ENCODE assay signal across 23 cellular contexts in the genomic region with DNA sequence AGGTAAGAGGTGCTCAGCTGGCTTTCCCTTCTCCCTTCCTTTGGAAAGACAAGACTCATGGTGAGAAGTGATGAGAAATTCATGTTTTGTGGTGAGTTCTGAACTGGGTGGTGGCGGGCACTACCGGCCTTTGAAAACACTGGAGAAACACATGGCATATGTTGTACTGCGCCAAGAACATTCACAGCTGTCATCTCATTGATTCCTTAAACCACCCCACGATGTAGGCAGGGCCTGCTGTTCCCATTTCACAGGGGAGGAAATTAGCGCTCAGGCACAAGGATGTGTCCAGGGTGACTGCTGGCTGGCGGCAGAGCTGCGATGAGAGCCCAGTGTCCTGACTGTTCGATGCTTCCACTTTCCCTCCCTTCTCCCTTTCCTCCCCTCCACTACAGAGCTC. TPM values are rescaled to one million over a fixed set of nuclear protein-coding genes. Genes with fewer than 3 reads are reported as not detected.
"Had no signal": no experiment of that assay in that cellular context is flagged by ENCODE, and none has a peak within 500 bp of the region (broad histone marks: within the 10 kb centered on the region; RNA-seq: fewer than 3 reads in every experiment).

No MANE protein-coding gene starts in this region.

- ATAC-seq: activated T-cell treated with anti-CD3 and anti-CD28 coated beads, Interleukin-2, amount 50 U/mL, for 4 hours; naive thymus-derived CD4-positive, alpha-beta T cell; stimulated activated effector memory CD8-positive, alpha-beta T cell treated with anti-CD3 and anti-CD28 coated beads, Interleukin-12 subunit alpha, Interleukin-12 subunit beta, amount 100 ng/mL, for 72 hours had no signal

- H3K4me3 Mint-ChIP-seq: activated naive CD4-positive, alpha-beta T cell treated with anti-CD3 and anti-CD28 coated beads for 36 hours; activated T-cell treated with anti-CD3 and anti-CD28 coated beads, Interleukin-2, amount 50 U/mL, for 4 hours had no signal

- H3K36me3 Mint-ChIP-seq: stimulated activated effector memory CD8-positive, alpha-beta T cell treated with anti-CD3 and anti-CD28 coated beads, Interleukin-12 subunit alpha, Interleukin-12 subunit beta, amount 100 ng/mL, for 72 hours had no signal

- H3K9me3 Mint-ChIP-seq: activated naive CD4-positive, alpha-beta T cell treated with anti-CD3 and anti-CD28 coated beads for 36 hours; activated T-cell treated with anti-CD3 and anti-CD28 coated beads, Interleukin-2, amount 50 U/mL, for 4 hours; central memory CD8-positive, alpha-beta T cell; naive thymus-derived CD4-positive, alpha-beta T cell; stimulated activated effector memory CD8-positive, alpha-beta T cell treated with anti-CD3 and anti-CD28 coated beads, Interleukin-12 subunit alpha, Interleukin-12 subunit beta, amount 100 ng/mL, for 72 hours had no signal

- DNase-seq: activated CD4-positive, alpha-beta T cell treated with anti-CD3 and anti-CD28 coated beads, Interleukin-2, amount 50 U/mL, for 1 hour; activated CD4-positive, CD25-positive, alpha-beta regulatory T cell treated with anti-CD3 and anti-CD28 coated beads, Interleukin-2, amount 50 U/mL, for 72 hours; activated CD8-positive, alpha-beta memory T cell treated with anti-CD3 and anti-CD28 coated beads, Interleukin-2, amount 50 U/mL, for 4 hours; activated naive CD4-positive, alpha-beta T cell treated with anti-CD3 and anti-CD28 coated beads for 36 hours; activated T-cell treated with anti-CD3 and anti-CD28 coated beads, Interleukin-2, amount 50 U/mL, for 4 hours; brain microvascular endothelial cell; colonic mucosa; foreskin melanocyte; head of caudate nucleus; naive thymus-derived CD4-positive, alpha-beta T cell; ovary; stimulated activated CD4-positive, alpha-beta T cell treated with anti-CD3 and anti-CD28 coated beads, Interleukin-4, amount 100 ng/mL, for 24 hours; testis had no signal

- H3K4me1 Mint-ChIP-seq: central memory CD8-positive, alpha-beta T cell had no signal

- H3K27ac Mint-ChIP-seq: activated naive CD4-positive, alpha-beta T cell treated with anti-CD3 and anti-CD28 coated beads for 36 hours; stimulated activated effector memory CD8-positive, alpha-beta T cell treated with anti-CD3 and anti-CD28 coated beads, Interleukin-12 subunit alpha, Interleukin-12 subunit beta, amount 100 ng/mL, for 72 hours had no signal

RNA-seq across cellular contexts. Expression of a gene that starts 1.6 kb away (rescaled TPM):
- polyA plus RNA-seq: naive thymus-derived CD4-positive, alpha-beta T cell had no signal

RNA-seq across cellular contexts. Expression of a gene that starts 45.7 kb away (rescaled TPM):
- total RNA-seq: activated naive CD4-positive, alpha-beta T cell treated with anti-CD3 and anti-CD28 coated beads for 36 hours; activated T-cell treated with anti-CD3 and anti-CD28 coated beads, Interleukin-2, amount 50 U/mL, for 4 hours; colonic mucosa; epithelial cell of proximal tubule; kidney epithelial cell; left lung; mononuclear cell; naive thymus-derived CD4-positive, alpha-beta T cell; ovary; sciatic nerve; stomach; T-helper 1 cell treated with Interleukin-12 subunit alpha and Interleukin-12 subunit beta and Interleukin-4 antibody, amounts not matched to agents 30 ng/mL and 1 ng/mL, for 36 hours; testis; upper lobe of left lung had no signal
- polyA plus RNA-seq: naive thymus-derived CD4-positive, alpha-beta T cell; ovary; stomach had no signal
